In the genomic region with DNA sequence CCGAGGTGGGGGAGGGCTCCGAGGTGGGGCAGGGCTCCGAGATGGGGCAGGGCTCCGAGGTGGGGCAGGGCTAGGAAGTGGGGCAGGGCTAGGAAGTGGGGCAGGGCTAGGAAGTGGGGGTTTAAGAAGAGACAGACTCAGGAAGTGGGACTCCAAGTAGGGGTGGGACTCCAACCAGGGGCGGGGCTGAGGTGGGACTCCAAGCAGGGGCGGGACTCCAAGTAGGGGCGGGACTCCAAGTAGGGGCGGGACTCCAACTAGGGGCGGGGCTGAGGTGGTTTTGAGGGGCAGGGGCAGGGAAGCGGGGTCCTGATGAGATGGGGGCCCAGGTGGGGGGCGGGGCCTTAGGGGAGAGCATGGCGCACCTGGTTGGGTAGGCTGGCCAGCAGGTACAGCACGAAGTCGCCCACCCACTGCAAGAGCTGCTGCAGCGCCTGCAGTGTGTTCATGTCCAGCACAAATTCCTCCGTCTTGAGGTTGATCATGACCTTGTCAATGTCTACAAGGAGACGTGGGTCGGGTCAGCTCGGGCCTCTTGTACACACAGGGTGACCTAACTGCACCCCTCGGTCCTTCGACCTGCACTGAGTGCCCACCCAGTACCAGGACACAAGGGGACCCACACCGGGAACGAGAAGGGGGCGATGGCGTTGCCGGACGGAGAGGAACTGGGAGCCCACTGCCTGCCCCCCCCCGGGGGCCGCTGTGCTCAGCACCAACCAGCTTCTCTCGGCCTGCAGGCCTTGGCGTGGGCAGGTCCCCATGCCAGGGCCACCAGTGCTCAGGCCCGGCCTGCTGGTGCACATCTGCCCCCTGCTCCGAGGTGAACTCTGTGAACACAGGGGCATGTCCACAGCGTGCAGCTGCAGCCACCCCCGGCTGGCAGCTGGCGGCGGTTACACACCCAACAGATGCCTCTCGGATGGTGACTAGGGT, we compare ENCODE assay signal across 10 cellular contexts. TPM values are rescaled to one million over a fixed set of nuclear protein-coding genes. Genes with fewer than 3 reads are reported as not detected.
DNase-seq lines count a peak whose midpoint lies in the region; ATAC-seq and TF ChIP-seq lines count a peak whose summit lies in the region.
"Had no signal": no experiment of that assay in that cellular context is flagged by ENCODE, and none has a peak within 500 bp of the region (broad histone marks: within the 10 kb centered on the region; RNA-seq: fewer than 3 reads in every experiment).

No MANE protein-coding gene starts in this region.

- peak; percentile 80 for DNase-seq in 8988T
- DNase-seq in HCT116 (ENCODE audit: low read depth, low spot score) = peak; percentile 56
- peak; percentile 74 for DNase-seq in WERI-Rb-1
- peak; percentile 61 for DNase-seq in stimulated activated CD4-positive, alpha-beta T cell treated with anti-CD3 and anti-CD28 coated beads, Interleukin-4, amount 100 ng/mL, for 24 hours
- DNase-seq in NCI-H2081 (lab: John Stamatoyannopoulos, UW) = no peak
- DNase-seq in NCI-H146 treated with DMSO at 0.1 percent for 48 hours (lab: John Stamatoyannopoulos, UW; ENCODE audit: unreplicated experiment) = no peak
- no peak for DNase-seq in DMS153 treated with DMSO at 0.1 percent for 48 hours (lab: John Stamatoyannopoulos, UW; ENCODE audit: unreplicated experiment)

- TF ChIP-seq RAD21 in HCT116 (IDR thresholded peaks at IDR 0.05; ENCODE audit: low read depth) = no peak

- POLR2A ChIA-PET in HCT116 (lab: Charles Lee) = interaction anchor here (1.4 kb wide), 1 partner anchor 20 kb away, joined by 5 read pairs; the partner anchor contains the start of genes MED16 and RNU6-9

- H3K27me3 ChIP-seq in HCT116 (ENCODE audit: insufficient read depth, low read length) = no peaks in the 10 kb centered on the region
- H3K27me3 ChIP-seq in WERI-Rb-1 (ENCODE audit: insufficient read depth, low read depth, severe bottlenecking) = no peaks in the 10 kb centered on the region
- H3K27me3 ChIP-seq: adrenal gland, right lobe of liver had no signal

- ATAC-seq in HCT116 = peak; percentile 63

- H3K36me3 ChIP-seq in HCT116 (ENCODE audit: control insufficient read depth in 1 of 2, insufficient read depth in 2 of 2, low read length in 2 of 2) = peaks cover 5 to 18% of the 10 kb centered on the region in 2 experiments; a peak in 2 of 4 replicates
- peaks cover 64% of the 10 kb centered on the region for H3K36me3 ChIP-seq in WERI-Rb-1

- peak overlapping the region; percentile 55 for H3K4me3 Mint-ChIP-seq in dendritic cell treated with granulocyte-macrophage colony-stimulating factor and Interleukin-4, amounts not matched to agents 40 ng/mL and 50 ng/mL, for 4 days

- H3K79me2 ChIP-seq in HCT116 (ENCODE audit: insufficient read depth, low read length) = no peaks in the 10 kb centered on the region

- H3K9ac ChIP-seq in HCT116 (ENCODE audit: low read length) = no peak overlapping the region

- H3K4me3 ChIP-seq in HCT116 (replicated peaks in 1 of 2; ENCODE audit: low read depth in 1 of 2, low read length in 2 of 2) (no peak overlapping the region), WERI-Rb-1 (ENCODE audit: low read depth, low read length) (no peak overlapping the region)
- H3K4me3 ChIP-seq: adrenal gland, right lobe of liver had no signal

- peaks cover 19 to 36% of the 10 kb centered on the region in 2 experiments for H3K4me1 ChIP-seq in HCT116 (ENCODE audit: control insufficient read depth in 1 of 2, insufficient read depth in 2 of 2, low read length in 2 of 2)
- H3K4me1 ChIP-seq: right lobe of liver had no signal

- no peaks in the 10 kb centered on the region for H3K9me3 ChIP-seq in HCT116 (ENCODE audit: control insufficient read depth in 1 of 2, insufficient read depth in 1 of 2, low read depth in 1 of 2, low read length in 2 of 2)
- H3K9me3 ChIP-seq in WERI-Rb-1 (ENCODE audit: severe bottlenecking) = no peaks in the 10 kb centered on the region
- H3K9me3 ChIP-seq: adrenal gland, right lobe of liver had no signal

- H3K4me2 ChIP-seq in HCT116 (ENCODE audit: low read length) = peak overlapping the region; percentile 28; the same call in 1 of the 2 replicates

- no peaks in the 10 kb centered on the region for H4K20me1 ChIP-seq in HCT116 (ENCODE audit: insufficient read depth)

- intact Hi-C loops in HCT116 (cut with micrococcal nuclease) = no loop called here
- intact Hi-C loops in dendritic cell treated with granulocyte-macrophage colony-stimulating factor and Interleukin-4, amounts not matched to agents 40 ng/mL and 50 ng/mL, for 4 days (cut with micrococcal nuclease) = no loop called here

- peaks cover 25% of the 10 kb centered on the region for H3K4me1 Mint-ChIP-seq in dendritic cell treated with granulocyte-macrophage colony-stimulating factor and Interleukin-4, amounts not matched to agents 40 ng/mL and 50 ng/mL, for 4 days (ENCODE audit: low read depth)

- H3K27me3 Mint-ChIP-seq in dendritic cell treated with granulocyte-macrophage colony-stimulating factor and Interleukin-4, amounts not matched to agents 40 ng/mL and 50 ng/mL, for 4 days = no peaks in the 10 kb centered on the region

- peaks cover 89% of the 10 kb centered on the region for H3K36me3 Mint-ChIP-seq in dendritic cell treated with granulocyte-macrophage colony-stimulating factor and Interleukin-4, amounts not matched to agents 40 ng/mL and 50 ng/mL, for 4 days (ENCODE audit: low read depth)

- RAD21 ChIA-PET in HCT116 (lab: Charles Lee; ENCODE audit: low non-redundant PET in 1 of 2, low total read pairs in 2 of 2, uncharacterized antibody in 2 of 2, unreplicated experiment in 2 of 2) = no interaction called here

- TF ChIP-seq CTCF in HCT116 (IDR thresholded peaks at IDR 0.05 in 2 of 3, conservative IDR thresholded peaks at IDR 0.05 in 1 of 3; ENCODE audit: borderline replicate concordance in 1 of 3, insufficient read depth in 1 of 3, low read depth in 2 of 3, low read length in 2 of 3) (no peak), WERI-Rb-1 (IDR thresholded peaks at IDR 0.05; ENCODE audit: low read depth, low read length) (no peak)

- peak overlapping the region; percentile 29; the same call in 1 of the 2 replicates for H3K27ac ChIP-seq in HCT116 (ENCODE audit: low read depth, low read length)
- H3K27ac ChIP-seq in WERI-Rb-1 = no peak overlapping the region
- H3K27ac ChIP-seq: right lobe of liver had no signal

- no peak for TF ChIP-seq POLR2A in HCT116 (IDR thresholded peaks at IDR 0.05; ENCODE audit: borderline replicate concordance, extremely low read depth, insufficient read depth, insufficient read length)

- CTCF ChIA-PET in HCT116 (lab: Charles Lee) = interaction anchor here (0.5 kb wide), 1 partner anchor 363 kb away, joined by 3 read pairs; no protein-coding TSS in a partner anchor

- H3K27ac Mint-ChIP-seq in dendritic cell treated with granulocyte-macrophage colony-stimulating factor and Interleukin-4, amounts not matched to agents 40 ng/mL and 50 ng/mL, for 4 days = peak overlapping the region; percentile 83

- H2AFZ ChIP-seq in HCT116 (ENCODE audit: low read depth, low read length, poor library complexity, severe bottlenecking) = no peak overlapping the region

- H3K9me2 ChIP-seq in HCT116 (ENCODE audit: insufficient read depth) = no peaks in the 10 kb centered on the region

- H3K9me3 Mint-ChIP-seq in dendritic cell treated with granulocyte-macrophage colony-stimulating factor and Interleukin-4, amounts not matched to agents 40 ng/mL and 50 ng/mL, for 4 days = no peaks in the 10 kb centered on the region

- no TSS peak for BruUV-seq in HCT116 (replicated peaks; lab: Mats Ljungman, UMichigan)

TF ChIP-seq in HCT116, 20 proteins besides CTCF, POLR2A, EP300 and RAD21 (continues in another document):
- TF ChIP-seq ZNF274 (IDR thresholded peaks at IDR 0.05; ENCODE audit: low read depth, low read length) (no peak), SRF (IDR thresholded peaks at IDR 0.05; ENCODE audit: low read depth) (no peak), EZH2phosphoT487 (IDR thresholded peaks at IDR 0.05; ENCODE audit: borderline replicate concordance) (no peak), SP1 (IDR thresholded peaks at IDR 0.05; ENCODE audit: low read depth) (no peak), CBX3 (IDR thresholded peaks at IDR 0.05; ENCODE audit: low read depth) (no peak), YY1 (IDR thresholded peaks at IDR 0.05; ENCODE audit: extremely low read depth, insufficient replicate concordance, low read depth, low read length) (no peak), SIN3A (IDR thresholded peaks at IDR 0.05; ENCODE audit: low read depth) (no peak), MAX (IDR thresholded peaks at IDR 0.05) (no peak), FOSL1 (IDR thresholded peaks at IDR 0.05; ENCODE audit: low read depth) (no peak), TCF7L2 (IDR thresholded peaks at IDR 0.05; ENCODE audit: borderline replicate concordance, extremely low read depth, insufficient read depth, insufficient read length) (no peak), ATF3 (IDR thresholded peaks at IDR 0.05) (no peak)

RNA-seq across cellular contexts. Expression of gene CFD, which starts 13.9 kb away (rescaled TPM):
- 80.2 TPM for total RNA-seq in HCT116 (2021; ENCODE audit: unreplicated experiment)
- 89.9 and 105 TPM in 2 replicates for polyA plus RNA-seq in HCT116 (2012)

RNA-seq across cellular contexts. Expression of gene MED16, which starts 19.6 kb away (rescaled TPM):
- 73.6 TPM for total RNA-seq in HCT116 (2021; ENCODE audit: unreplicated experiment)
- polyA plus RNA-seq in HCT116 (2012) = 52.1 and 55.5 TPM in 2 replicates

RNA-seq across cellular contexts. Expression of gene RNU6-9, which starts 19.9 kb away (rescaled TPM):
- not detected for total RNA-seq in HCT116 (2021; ENCODE audit: unreplicated experiment)
- polyA plus RNA-seq in HCT116 (2012) = not detected in 2 replicates
- total RNA-seq: adrenal gland, right lobe of liver had no signal
- polyA plus RNA-seq: adrenal gland had no signal

RNA-seq across cellular contexts. Expression of gene ELANE, which starts 21.2 kb away (rescaled TPM):
- not detected for total RNA-seq in HCT116 (2021; ENCODE audit: unreplicated experiment)
- polyA plus RNA-seq in HCT116 (2012) = not detected in 2 replicates

RNA-seq across cellular contexts. Expression of gene PRTN3, which starts 32.6 kb away (rescaled TPM):
- 2.7 TPM for total RNA-seq in HCT116 (2021; ENCODE audit: unreplicated experiment)
- 4.0 and 4.5 TPM in 2 replicates for polyA plus RNA-seq in HCT116 (2012)

Comparison
In these comparisons a context has a peak if more than half of its experiments do, and no peak if none do; other contexts are left out.
1. DNase-seq: peak in 8988T (single experiment), HCT116 (single experiment), WERI-Rb-1 (single experiment) and stimulated activated CD4-positive, alpha-beta T cell treated with anti-CD3 and anti-CD28 coated beads, Interleukin-4, amount 100 ng/mL, for 24 hours (single experiment); none in NCI-H2081 (0 of 2), NCI-H146 treated with DMSO at 0.1 percent for 48 hours (single experiment) and DMS153 treated with DMSO at 0.1 percent for 48 hours (single experiment).